In genomic region chr4:109648266-109648996, GRCh38 we compare ENCODE assay signal across 10 cellular contexts. TPM values are rescaled to one million over a fixed set of nuclear protein-coding genes. Genes with fewer than 3 reads are reported as not detected.
DNase-seq lines count a peak whose midpoint lies in the region; ATAC-seq and TF ChIP-seq lines count a peak whose summit lies in the region.
"Had no signal": no experiment of that assay in that cellular context is flagged by ENCODE, and none has a peak within 500 bp of the region (broad histone marks: within the 10 kb centered on the region; RNA-seq: fewer than 3 reads in every experiment).

No MANE protein-coding gene starts in this region.

- H4K20me1 ChIP-seq in OCI-LY3 (ENCODE audit: insufficient read depth, low read length), result no peaks in the 10 kb centered on the region

- peak overlapping the region; percentile 84 for H3K27ac ChIP-seq in OCI-LY3 (ENCODE audit: low read length)
- H3K27ac ChIP-seq: HL-60, thoracic aorta had no signal

- no peaks in the 10 kb centered on the region for H3K79me2 ChIP-seq in OCI-LY3 (ENCODE audit: low read length)

- TF ChIP-seq CTCF in OCI-LY3 (IDR thresholded peaks at IDR 0.05; ENCODE audit: low read depth, low read length) (no peak), mucosa of descending colon (IDR thresholded peaks at IDR 0.05) (no peak)

- H3K9ac ChIP-seq in OCI-LY3 (ENCODE audit: low read length), result peak overlapping the region; percentile 7; the same call in 1 of the 2 replicates

- H3K36me3 ChIP-seq in OCI-LY3 (replicated peaks; ENCODE audit: low read depth, low read length) (peaks cover 19% of the 10 kb centered on the region), mucosa of descending colon (ENCODE audit: low read depth) (no peaks in the 10 kb centered on the region)
- H3K36me3 ChIP-seq: thoracic aorta had no signal

- H3K4me3 ChIP-seq in OCI-LY3 (ENCODE audit: low read length) (peak overlapping the region; percentile 27), mucosa of descending colon (no peak overlapping the region)
- H3K4me3 ChIP-seq: thoracic aorta had no signal

- 0 out of 2 replicates have a peak, but pooled peaks cover 8% of the 10 kb centered on the region for H3K9me3 ChIP-seq in OCI-LY3 (ENCODE audit: insufficient read depth, low read length)
- H3K9me3 ChIP-seq in mucosa of descending colon, result peaks cover 7% of the 10 kb centered on the region

- H3K27me3 ChIP-seq in OCI-LY3 (ENCODE audit: low read depth, low read length), result no peaks in the 10 kb centered on the region

- intact Hi-C loops in mucosa of descending colon (cut with DNase I, micrococcal nuclease), result no loop called here

- H2AFZ ChIP-seq in OCI-LY3 (ENCODE audit: low read depth, low read length), result no peak overlapping the region

- peak overlapping the region; percentile 58 for H3K4me2 ChIP-seq in OCI-LY3 (ENCODE audit: low read length)

- peaks cover 37% of the 10 kb centered on the region for H3K4me1 ChIP-seq in OCI-LY3 (ENCODE audit: low read length)
- H3K4me1 ChIP-seq in mucosa of descending colon (ENCODE audit: low read depth), result no peaks in the 10 kb centered on the region

- ATAC-seq in HG02610 (IDR thresholded peaks at IDR 0.05; ENCODE audit: unreplicated experiment), result peak; percentile 73
- peak; percentile 74 for ATAC-seq in mucosa of descending colon

- DNase-seq in NCI-H2171 treated with DMSO at 0.1 percent for 48 hours (lab: John Stamatoyannopoulos, UW) (peak; percentile 1), NCI-H2171 (lab: John Stamatoyannopoulos, UW) (no peak), mucosa of descending colon (no peak), NCI-H526 (lab: John Stamatoyannopoulos, UW) (no peak), NCI-H2029 treated with DMSO at 0.1 percent for 48 hours (lab: John Stamatoyannopoulos, UW) (no peak), NCI-H1417 treated with DMSO at 0.1 percent for 48 hours (lab: John Stamatoyannopoulos, UW) (no peak)

RNA-seq across cellular contexts. Expression of gene CASP6, which starts 54.8 kb away (rescaled TPM):
- 10 to 100 TPM; 40.1 to 81.5 (median 78.7) TPM for total RNA-seq in mucosa of descending colon
